1 cellular context compared by ENCODE assay signal in the genomic region with DNA sequence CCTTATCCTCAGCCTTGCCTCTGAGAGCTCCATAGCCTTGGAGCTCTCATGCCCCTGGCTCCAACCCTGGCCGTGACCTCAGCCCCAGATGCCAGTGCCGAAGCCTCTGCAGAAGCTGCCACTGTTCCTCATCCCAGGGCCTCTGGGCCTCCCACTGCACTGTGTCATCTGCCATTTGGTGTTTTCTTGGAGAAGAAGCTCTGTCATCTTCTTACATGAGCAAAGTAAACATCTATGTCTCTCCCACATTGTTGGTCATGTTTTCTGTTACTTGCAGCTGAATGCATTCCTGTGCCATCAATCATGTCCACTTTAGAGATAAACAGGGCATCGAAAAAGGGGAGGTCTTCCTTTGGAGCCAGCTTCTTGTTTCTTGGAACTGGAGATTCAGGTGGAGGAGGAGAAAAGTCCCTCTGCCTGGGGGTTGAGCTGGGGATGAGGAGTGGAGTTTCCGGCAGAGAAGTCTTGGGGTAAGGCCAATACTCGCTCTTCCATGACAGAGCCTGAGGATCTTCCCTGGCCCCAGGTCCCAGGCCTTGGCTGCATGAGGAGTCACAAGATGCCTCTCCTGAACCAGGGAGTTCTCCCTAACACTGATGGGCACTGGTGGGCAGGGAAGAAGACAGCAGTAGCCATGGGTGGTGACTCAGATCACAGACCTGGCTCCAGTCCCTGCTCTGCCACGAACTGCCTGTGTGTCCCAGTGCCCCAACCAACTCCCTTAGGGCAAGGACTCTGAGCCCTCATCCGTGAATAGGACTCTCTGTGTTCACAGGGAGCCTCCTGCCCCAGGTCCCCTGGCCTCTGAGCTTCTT.
TF ChIP-seq lines count a peak whose summit lies in the region.

No MANE protein-coding gene starts in this region.

TF ChIP-seq in HCT116, 20 proteins besides CTCF, POLR2A, EP300 and RAD21 (continued from another document):
- no peak for TF ChIP-seq REST (IDR thresholded peaks at IDR 0.05; ENCODE audit: low read depth)
